Comparison of ENCODE assay signal across 2 cellular contexts in genomic region chr6:134328138-134328537, GRCh38.
A peak's percentile ranks its signal among the peaks of the same experiment; 100 is the strongest.
TF ChIP-seq lines count a peak whose summit lies in the region.

No MANE protein-coding gene starts in this region.

TF ChIP-seq in HCT116, 20 proteins besides CTCF, POLR2A, EP300 and RAD21:
- TF ChIP-seq SIN3A (IDR thresholded peaks at IDR 0.05; ENCODE audit: low read depth) (no peak), TCF7L2 (IDR thresholded peaks at IDR 0.05; ENCODE audit: borderline replicate concordance, extremely low read depth, insufficient read depth, insufficient read length) (no peak), SRF (IDR thresholded peaks at IDR 0.05; ENCODE audit: low read depth) (no peak), ELF1 (IDR thresholded peaks at IDR 0.05; ENCODE audit: borderline replicate concordance, low read depth) (no peak), YY1 (IDR thresholded peaks at IDR 0.05; ENCODE audit: extremely low read depth, insufficient replicate concordance, low read depth, low read length) (no peak), EGR1 (IDR thresholded peaks at IDR 0.05; ENCODE audit: low read depth) (no peak), JUND (IDR thresholded peaks at IDR 0.05) (no peak), ATF3 (IDR thresholded peaks at IDR 0.05) (no peak), EZH2phosphoT487 (IDR thresholded peaks at IDR 0.05; ENCODE audit: borderline replicate concordance) (no peak), SP1 (IDR thresholded peaks at IDR 0.05; ENCODE audit: low read depth) (no peak), ZFX (IDR thresholded peaks at IDR 0.05) (no peak), CBX3 (IDR thresholded peaks at IDR 0.05; ENCODE audit: low read depth) (no peak), POLR2AphosphoS5 (IDR thresholded peaks at IDR 0.05; ENCODE audit: low read depth, low read length) (no peak), MAX (IDR thresholded peaks at IDR 0.05) (no peak), FOSL1 (IDR thresholded peaks at IDR 0.05; ENCODE audit: low read depth) (no peak), CEBPB (IDR thresholded peaks at IDR 0.05; ENCODE audit: low read depth) (no peak), REST (IDR thresholded peaks at IDR 0.05; ENCODE audit: low read depth) (no peak)

TF ChIP-seq in K562, 482 proteins besides CTCF, POLR2A, EP300 and RAD21:
- TF ChIP-seq STAT6 (CRISPR knock-in tag; IDR thresholded peaks at IDR 0.05) = no peak
- no peak for TF ChIP-seq NEUROD1 (IDR thresholded peaks at IDR 0.05; ENCODE audit: borderline replicate concordance, low read depth, low read length, partially characterized antibody)
- 0 out of 2 replicates have a peak, but pooled peaks have one; percentile 34 for TF ChIP-seq EHMT2 (IDR thresholded peaks at IDR 0.05)
- TF ChIP-seq ZNF512 (tag; IDR thresholded peaks at IDR 0.05) = peak; percentile 68
- TF ChIP-seq SMARCA5 (IDR thresholded peaks at IDR 0.05) = peak; percentile 55; the same call in 1 of the 2 replicates
- TF ChIP-seq HLTF (IDR thresholded peaks at IDR 0.05) = 0 out of 2 replicates have a peak, but pooled peaks have one; percentile 26
- TF ChIP-seq ZNF764 (CRISPR knock-in tag; IDR thresholded peaks at IDR 0.05; ENCODE audit: low read depth) = peak; percentile 73; the same call in 1 of the 2 replicates
- TF ChIP-seq NFATC3 (IDR thresholded peaks at IDR 0.05) = 0 out of 2 replicates have a peak, but pooled peaks have one; percentile 43
- 0 out of 2 replicates have a peak, but pooled peaks have one; percentile 33 for TF ChIP-seq BCOR (IDR thresholded peaks at IDR 0.05)
- no peak for TF ChIP-seq CBX2 (IDR thresholded peaks at IDR 0.05; ENCODE audit: insufficient read depth, low read length, poor library complexity, severe bottlenecking)
- peak; percentile 16 to 42; a peak in 1 of 4 replicates for TF ChIP-seq TRIM24 (IDR thresholded peaks at IDR 0.05)
- TF ChIP-seq TRIM28 (IDR thresholded peaks at IDR 0.05) = no peak
- TF ChIP-seq ARID2 (IDR thresholded peaks at IDR 0.05) = 0 out of 2 replicates have a peak, but pooled peaks have one; percentile 32
- TF ChIP-seq PBX2 (CRISPR knock-in tag; IDR thresholded peaks at IDR 0.05; ENCODE audit: low read depth) = no peak
- no peak for TF ChIP-seq PBX2 (tag; conservative IDR thresholded peaks at IDR 0.05; ENCODE audit: low read depth)
- TF ChIP-seq HDAC2 (IDR thresholded peaks at IDR 0.05) = 0 out of 2 replicates have a peak, but pooled peaks have one; percentile 41
- TF ChIP-seq DPF2 (IDR thresholded peaks at IDR 0.05) = 0 out of 2 replicates have a peak, but pooled peaks have one; percentile 24
- TF ChIP-seq ZBTB26 (CRISPR knock-in tag; IDR thresholded peaks at IDR 0.05) = 0 out of 2 replicates have a peak, but pooled peaks have one; percentile 58
- TF ChIP-seq ARNT (IDR thresholded peaks at IDR 0.05) = 0 out of 4 replicates have a peak, but pooled peaks of 1 of the 2 experiments have one; percentile 30
- TF ChIP-seq NFRKB (IDR thresholded peaks at IDR 0.05; ENCODE audit: low read depth) = no peak
- TF ChIP-seq CC2D1A (IDR thresholded peaks at IDR 0.05) = 0 out of 2 replicates have a peak, but pooled peaks have one; percentile 22
- TF ChIP-seq MAFG (tag; conservative IDR thresholded peaks at IDR 0.05) = no peak
TF ChIP-seq in K562: peak in this region for 14.
